Comparison of ENCODE assay signal across 17 cellular contexts in the genomic region with DNA sequence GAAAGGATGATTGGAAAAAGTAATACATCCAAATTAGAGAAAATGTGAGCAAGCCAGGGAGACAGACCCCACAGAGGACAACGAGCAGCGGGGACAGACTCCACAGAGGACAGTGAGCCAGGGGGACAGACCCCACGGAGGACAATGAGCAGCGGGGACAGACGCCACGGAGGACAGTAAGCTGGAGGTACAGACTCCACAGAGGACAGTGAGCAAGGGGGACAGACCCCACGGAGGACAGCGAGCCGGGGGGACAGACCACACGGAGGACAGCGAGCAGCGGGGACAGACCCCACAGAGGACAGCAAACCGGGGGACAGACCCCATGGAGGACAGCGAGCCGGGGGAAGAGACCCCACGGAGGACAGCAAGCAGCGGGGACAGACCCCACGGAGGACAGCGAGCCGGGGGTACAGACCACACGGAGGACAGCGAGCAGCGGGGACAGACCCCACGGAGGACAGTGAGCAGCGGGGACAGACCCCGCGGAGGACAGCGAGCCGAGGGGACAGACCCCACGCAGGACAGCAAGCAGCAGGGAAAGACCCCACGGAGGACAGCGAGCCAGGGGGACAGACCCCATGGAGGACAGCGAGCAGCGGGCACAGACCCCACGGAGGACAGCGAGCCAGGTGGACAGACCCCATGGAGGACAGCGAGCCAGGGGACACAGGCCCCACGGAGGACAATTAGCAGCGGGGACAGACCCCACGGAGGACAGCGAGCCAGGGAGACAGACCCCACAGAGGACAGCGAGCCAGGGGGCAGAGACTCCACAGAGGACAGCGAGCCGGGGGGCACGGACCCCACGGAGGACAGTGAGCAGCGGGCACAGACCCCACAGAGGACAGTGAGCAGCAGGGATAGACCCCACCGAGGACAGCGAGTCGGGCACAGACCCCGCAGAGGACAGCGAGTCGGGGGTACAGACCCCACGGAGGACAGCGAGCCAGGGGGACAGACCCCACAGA.
"Had no signal": no experiment of that assay in that cellular context is flagged by ENCODE, and none has a peak within 500 bp of the region (broad histone marks: within the 10 kb centered on the region; RNA-seq: fewer than 3 reads in every experiment).

No MANE protein-coding gene starts in this region.

- H2AFZ ChIP-seq: hepatocyte had no signal

- H3K4me1 ChIP-seq: adrenal gland, pancreas had no signal

- H3K27me3 ChIP-seq: adrenal gland, hepatocyte had no signal

- H3K27ac ChIP-seq: adrenal gland, epithelial cell of prostate, gastroesophageal sphincter, hepatocyte, pancreas had no signal

- ATAC-seq: activated CD4-positive, CD25-positive, alpha-beta regulatory T cell treated with anti-CD3 and anti-CD28 coated beads, Interleukin-2, amount 50 U/mL, for 24 hours; gastroesophageal sphincter; mucosa of descending colon; pancreas had no signal

- H3K36me3 ChIP-seq: adrenal gland, gastroesophageal sphincter, pancreas had no signal

- H3K4me3 ChIP-seq: adrenal gland, gastroesophageal sphincter, hepatocyte, lung, mucosa of descending colon, pancreas had no signal

- H3K9me3 ChIP-seq: adrenal gland, gastroesophageal sphincter, mucosa of descending colon, pancreas had no signal

- DNase-seq: activated CD4-positive, alpha-beta T cell treated with anti-CD3 and anti-CD28 coated beads, Interleukin-2, amount 50 U/mL, for 4 hours; activated naive CD4-positive, alpha-beta T cell; activated T-cell treated with anti-CD3 and anti-CD28 coated beads, Interleukin-2, amount 50 U/mL, for 48 hours; adrenal gland; central memory CD4-positive, alpha-beta T cell; cortex of kidney; effector CD8-positive, alpha-beta T cell; retina; stimulated activated naive CD4-positive, alpha-beta T cell treated with Interleukin-2 at 50 U/mL for 16 hours; T-helper 2 cell had no signal

- H3K4me2 ChIP-seq: hepatocyte had no signal
